11 cellular contexts compared by ENCODE assay signal in the genomic region with DNA sequence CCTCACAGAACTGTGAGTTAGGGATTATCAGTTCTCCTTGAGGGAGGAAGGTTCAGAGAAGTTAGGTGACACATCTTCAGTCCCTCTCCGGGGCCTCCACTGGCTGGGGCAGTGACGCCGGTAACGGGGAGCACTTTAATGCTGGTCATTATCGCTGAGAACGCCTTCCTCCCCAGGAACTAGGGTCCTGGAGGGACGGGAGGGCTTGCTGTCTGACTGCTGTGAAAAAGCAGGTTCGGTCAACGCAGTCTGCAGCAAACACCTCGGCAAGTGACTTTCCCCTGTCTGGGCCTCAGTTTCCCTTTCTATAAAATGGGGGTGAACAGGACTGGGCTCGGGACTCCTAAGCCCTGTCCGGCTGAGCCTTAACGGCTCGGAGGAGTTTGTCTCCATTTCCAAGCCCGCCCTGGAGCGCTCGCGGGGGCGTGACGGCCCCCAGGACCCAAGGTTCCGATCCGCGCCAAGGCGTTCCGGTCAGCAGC. TPM values are rescaled to one million over a fixed set of nuclear protein-coding genes. Genes with fewer than 3 reads are reported as not detected.
DNase-seq lines count a peak whose midpoint lies in the region; ATAC-seq, FAIRE-seq and TF ChIP-seq lines count a peak whose summit lies in the region.
"Had no signal": no experiment of that assay in that cellular context is flagged by ENCODE, and none has a peak within 500 bp of the region (broad histone marks: within the 10 kb centered on the region; RNA-seq: fewer than 3 reads in every experiment).

No MANE protein-coding gene starts in this region.

- FAIRE-seq in keratinocyte (lab: Jason Lieb, UNC), result no peak
- FAIRE-seq: RCC 7860 had no signal

- H4K8ac ChIP-seq in H9 (replicated peaks; ENCODE audit: insufficient read length, low read depth, low read length), result no peak overlapping the region

- no peaks in the 10 kb centered on the region for H3K9me3 Mint-ChIP-seq in H9

- WGBS in H9 (ENCODE audit: extremely low coverage, insufficient read length, low lambda C conversion rate), result no CpG with 5 or more reads among the region's 25 CpGs
- WGBS in mammary epithelial cell (ENCODE audit: low coverage, missing lambda C conversion rate), result 29% methylated on average over 13 of the region's 25 CpGs

- H3K36me3 ChIP-seq in mammary epithelial cell (ENCODE audit: insufficient read depth, low read length) (no peaks in the 10 kb centered on the region), keratinocyte (ENCODE audit: control insufficient read depth in 2 of 2, extremely low read depth in 1 of 2, insufficient read depth in 2 of 2, low read length in 2 of 2) (no peaks in the 10 kb centered on the region), skeletal muscle satellite cell (ENCODE audit: insufficient read depth, low read length) (no peaks in the 10 kb centered on the region)

- H3K4ac ChIP-seq in H9 (ENCODE audit: low read depth, low read length), result no peak overlapping the region

- no peak overlapping the region for H3K23ac ChIP-seq in H9 (ENCODE audit: insufficient read length, low read depth, low read length)

- H4K91ac ChIP-seq in H9 (ENCODE audit: insufficient read length, low read depth, low read length), result no peak overlapping the region

- TF ChIP-seq CTCF in H9 (conservative IDR thresholded peaks at IDR 0.05) (no peak), mammary epithelial cell (conservative IDR thresholded peaks at IDR 0.05 in 1 of 2, IDR thresholded peaks at IDR 0.05 in 1 of 2; ENCODE audit: extremely low read depth in 1 of 2, insufficient read depth in 1 of 2, low read depth in 1 of 2, low read length in 2 of 2) (no peak), keratinocyte (optimal IDR thresholded peaks at IDR 0.05 in 1 of 3, IDR thresholded peaks at IDR 0.05 in 1 of 3, conservative IDR thresholded peaks at IDR 0.05 in 1 of 3; ENCODE audit: extremely low read depth in 1 of 3, insufficient read depth in 2 of 3, low read length in 3 of 3) (no peak)

- peak overlapping the region; percentile 30 to 42; a peak in 3 of 5 replicates for H3K4me3 Mint-ChIP-seq in H9

- H3K9ac ChIP-seq in H9 (ENCODE audit: extremely low read depth, insufficient read length, low read length), result no peak overlapping the region
- no peak overlapping the region for H3K9ac ChIP-seq in mammary epithelial cell (ENCODE audit: insufficient read depth, low read length)
- peak overlapping the region; percentile 54 for H3K9ac ChIP-seq in keratinocyte (ENCODE audit: control insufficient read depth, extremely low read depth, insufficient read depth, low read length)
- no peak overlapping the region for H3K9ac ChIP-seq in skeletal muscle satellite cell (ENCODE audit: low read depth, low read length)

- ATAC-seq in HG03565 (IDR thresholded peaks at IDR 0.05; ENCODE audit: unreplicated experiment), result no peak
- ATAC-seq in HG02759 (IDR thresholded peaks at IDR 0.05; ENCODE audit: unreplicated experiment), result no peak

- H3K14ac ChIP-seq in H9 (ENCODE audit: insufficient read depth, low read length), result no peak overlapping the region; the same call in 1 of the 2 replicates

- no peak overlapping the region for H2BK12ac ChIP-seq in H9 (ENCODE audit: insufficient read length, low read depth, low read length)

- H4K20me1 ChIP-seq in H9 (ENCODE audit: control insufficient read depth, insufficient read depth, insufficient read length), result no peaks in the 10 kb centered on the region
- H4K20me1 ChIP-seq in mammary epithelial cell (ENCODE audit: insufficient read depth, low read length), result no peaks in the 10 kb centered on the region
- no peaks in the 10 kb centered on the region for H4K20me1 ChIP-seq in keratinocyte (ENCODE audit: control insufficient read depth, extremely low read depth, insufficient read depth, low read length)

- H3K18ac ChIP-seq in H9 (ENCODE audit: insufficient read length, low read depth, low read length), result no peak overlapping the region

- H2AFZ ChIP-seq in H9 (ENCODE audit: low read length), result no peak overlapping the region
- H2AFZ ChIP-seq in mammary epithelial cell (ENCODE audit: low read depth, low read length), result peak overlapping the region; percentile 84
- H2AFZ ChIP-seq in keratinocyte (ENCODE audit: control insufficient read depth, low read length), result peak overlapping the region; percentile 55

- H2BK20ac ChIP-seq in H9 (ENCODE audit: low read depth, low read length, poor library complexity, severe bottlenecking), result no peak overlapping the region

- no peaks in the 10 kb centered on the region for H3K79me2 ChIP-seq in H9 (ENCODE audit: insufficient read depth, low read length)
- no peaks in the 10 kb centered on the region for H3K79me2 ChIP-seq in mammary epithelial cell (ENCODE audit: insufficient read depth, low read length)
- H3K79me2 ChIP-seq in keratinocyte (ENCODE audit: control insufficient read depth, insufficient read depth, low read length), result no peaks in the 10 kb centered on the region

- DNase-seq in H9, result no peak
- no peak for DNase-seq in mammary epithelial cell
- DNase-seq in keratinocyte (ENCODE audit: low read depth, low spot score), result no peak
- DNase-seq in SHP77 treated with DMSO at 0.1 percent for 48 hours (lab: John Stamatoyannopoulos, UW), result no peak
- DNase-seq in AML-193 (lab: John Stamatoyannopoulos, UW), result no peak
- DNase-seq: activated CD4-positive, alpha-beta T cell treated with anti-CD3 and anti-CD28 coated beads, Interleukin-2, amount 50 U/mL, for 48 hours; NCI-H1417 treated with DMSO at 0.1 percent for 48 hours had no signal

- no peak overlapping the region for H2BK15ac ChIP-seq in H9 (ENCODE audit: low read depth, low read length)

- H3K27ac Mint-ChIP-seq in H9, result peak overlapping the region in 1 of 3 experiments; percentile 83; a peak in 1 of 7 replicates

- no TSS peak for BruUV-seq in mammary epithelial cell (replicated peaks; lab: Mats Ljungman, UMichigan)

- H3K9me3 ChIP-seq in H9 (ENCODE audit: control insufficient read depth, low read depth, low read length) (no peaks in the 10 kb centered on the region), mammary epithelial cell (replicated peaks; ENCODE audit: insufficient read depth, low read length) (no peaks in the 10 kb centered on the region), keratinocyte (ENCODE audit: control insufficient read depth, low read depth, low read length) (no peaks in the 10 kb centered on the region), skeletal muscle satellite cell (replicated peaks; ENCODE audit: low read length) (no peaks in the 10 kb centered on the region)

- CTCF ChIA-PET in mammary epithelial cell (lab: Charles Lee; ENCODE audit: low non-redundant PET), result no interaction called here

- no peaks in the 10 kb centered on the region for H3K79me1 ChIP-seq in H9 (ENCODE audit: insufficient read depth, low read depth, low read length, poor library complexity, severe bottlenecking)

- in situ Hi-C loops in mammary epithelial cell (cut with MboI; ENCODE audit: low sequenced_read_pairs in 2 of 2), result no loop called here

- H2AK5ac ChIP-seq in H9 (ENCODE audit: insufficient read length, low read length), result no peak overlapping the region

- no peaks in the 10 kb centered on the region; the same call in 1 of the 2 replicates for H3K27me3 ChIP-seq in H9 (ENCODE audit: insufficient read depth, low read length)
- no peaks in the 10 kb centered on the region for H3K27me3 ChIP-seq in mammary epithelial cell (ENCODE audit: insufficient read depth, low read length)
- peaks cover 6% of the 10 kb centered on the region for H3K27me3 ChIP-seq in keratinocyte (ENCODE audit: control insufficient read depth, extremely low read depth, insufficient read depth, low read length)
- peaks cover 47% of the 10 kb centered on the region for H3K27me3 ChIP-seq in skeletal muscle satellite cell (ENCODE audit: control insufficient read depth, insufficient read depth, low read length)

- H3K9me1 ChIP-seq in keratinocyte (ENCODE audit: control insufficient read depth, extremely low read depth, insufficient read depth, low read length), result no peaks in the 10 kb centered on the region

- H3K56ac ChIP-seq in H9 (ENCODE audit: insufficient read length, low read depth, low read length), result no peak overlapping the region

- H2BK5ac ChIP-seq in H9 (ENCODE audit: insufficient read length, low read length), result no peak overlapping the region

- H3K4me2 ChIP-seq in H9 (ENCODE audit: insufficient read depth, insufficient read length, low read length) (peak overlapping the region; percentile 30), mammary epithelial cell (ENCODE audit: insufficient read depth, low read depth, low read length) (peak overlapping the region; percentile 94), keratinocyte (ENCODE audit: control insufficient read depth, extremely low read depth, insufficient read depth, low read depth, low read length) (peak overlapping the region; percentile 84), skeletal muscle satellite cell (ENCODE audit: low read length) (peak overlapping the region; percentile 79)

- H3K27ac ChIP-seq in H9 (ENCODE audit: insufficient read length, low read depth, low read length) (no peak overlapping the region), mammary epithelial cell (ENCODE audit: insufficient read depth, low read depth, low read length) (no peak overlapping the region), keratinocyte (ENCODE audit: control insufficient read depth, insufficient read depth, low read length) (no peak overlapping the region)

- no peaks in the 10 kb centered on the region; a peak in 1 of 7 replicates for H3K36me3 Mint-ChIP-seq in H9 (ENCODE audit: insufficient read depth in 1 of 3, low read depth in 3 of 3)

- H4K5ac ChIP-seq in H9 (ENCODE audit: insufficient read length, low read depth, low read length), result no peak overlapping the region

- peaks cover 40% of the 10 kb centered on the region for H3K27me3 Mint-ChIP-seq in H9 (ENCODE audit: low read depth)

- intact Hi-C loops in mammary epithelial cell (cut with micrococcal nuclease), result no loop called here

- no peak overlapping the region for H2BK120ac ChIP-seq in H9 (ENCODE audit: low read depth, low read length, poor library complexity, severe bottlenecking)

- H3K4me3 ChIP-seq in mammary epithelial cell (replicated peaks in 1 of 3; ENCODE audit: insufficient read depth in 1 of 3, low read depth in 2 of 3, low read length in 3 of 3) (peak overlapping the region; percentile 34 to 61 (median 58)), keratinocyte (ENCODE audit: control insufficient read depth in 2 of 3, extremely low read depth in 1 of 3, insufficient read depth in 2 of 3, low read depth in 1 of 3, low read length in 3 of 3) (peak overlapping the region; percentile 44 to 60 (median 55)), skeletal muscle satellite cell (ENCODE audit: low read length) (peak overlapping the region; percentile 61)

- H3K23me2 ChIP-seq in H9 (ENCODE audit: insufficient read length, low read depth, low read length, poor library complexity, severe bottlenecking), result peaks cover 11% of the 10 kb centered on the region

- H3K4me1 ChIP-seq in H9 (ENCODE audit: insufficient read depth, low read length) (peaks cover 9% of the 10 kb centered on the region; the same call in 1 of the 2 replicates), mammary epithelial cell (ENCODE audit: insufficient read depth, low read length) (peaks cover 16% of the 10 kb centered on the region), keratinocyte (ENCODE audit: control insufficient read depth, extremely low read depth, insufficient read depth, low read length) (peaks cover 15% of the 10 kb centered on the region), skeletal muscle satellite cell (ENCODE audit: control insufficient read depth, insufficient read depth, low read length) (no peaks in the 10 kb centered on the region)

- peaks cover 32 to 37% of the 10 kb centered on the region in 2 experiments for H3K4me1 Mint-ChIP-seq in H9

- no peak overlapping the region for H3T11ph ChIP-seq in H9 (ENCODE audit: low read length)

- dilution Hi-C loops in mammary epithelial cell (cut with HindIII; ENCODE audit: low sequenced_read_pairs), result no loop called here
- dilution Hi-C loops in keratinocyte (cut with MboI; ENCODE audit: extremely low pct_ligation_motif_present, low sequenced_read_pairs), result no loop called here

RNA-seq across cellular contexts. Expression of a gene that starts 0.3 kb away (rescaled TPM):
- total RNA-seq in H9 (2021), result 0.61 and 1.0 TPM in 2 replicates
- 1 to 10 TPM; 1.3 to 1.8 TPM for total RNA-seq in mammary epithelial cell
- polyA plus RNA-seq in mammary epithelial cell, result 0.78 TPM
- 8.6 TPM for polyA minus RNA-seq in mammary epithelial cell
- polyA plus RNA-seq in keratinocyte, result 0.49 to 1.1 TPM (median 1.0 TPM) in 3 replicates
- polyA plus RNA-seq in keratinocyte (2011; ENCODE audit: low read depth), result 0.65 TPM
- polyA plus RNA-seq in keratinocyte (2011; cell fraction: cytosol; rRNA removed), result 0.69 and 1.9 TPM in 2 replicates
- 1.2 and 1.8 TPM in 2 replicates for polyA plus RNA-seq in keratinocyte (2011; cell fraction: nucleus; rRNA removed)
- polyA plus RNA-seq in keratinocyte (2012; ENCODE audit: low replicate concordance), result 1.3 and 1.4 TPM in 2 replicates
- 0.32 to 0.36 TPM in 2 of 3 replicates, not detected in the other for polyA minus RNA-seq in keratinocyte
- polyA minus RNA-seq in keratinocyte (2011; cell fraction: cytosol; rRNA and poly(A)+ RNA removed), result 2.5 TPM
- 0.53 and 0.93 TPM in 2 replicates for polyA minus RNA-seq in keratinocyte (2011; cell fraction: nucleus; rRNA and poly(A)+ RNA removed)
- total RNA-seq in skeletal muscle satellite cell (2012; rRNA removed), result not detected in 2 replicates

RNA-seq across cellular contexts. Expression of a gene that starts 18.6 kb away (rescaled TPM):
- total RNA-seq in H9 (2021) (0.17 and 0.35 TPM in 2 replicates), mammary epithelial cell (not detected)
- polyA plus RNA-seq in mammary epithelial cell (not detected), keratinocyte (not detected in 3 replicates)
- polyA minus RNA-seq in mammary epithelial cell (not detected), keratinocyte (not detected in 3 replicates)
- polyA plus RNA-seq in keratinocyte (2011; ENCODE audit: low read depth), result not detected
- not detected in 2 replicates for polyA plus RNA-seq in keratinocyte (2011; cell fraction: cytosol; rRNA removed)
- not detected in 2 replicates for polyA plus RNA-seq in keratinocyte (2011; cell fraction: nucleus; rRNA removed)
- polyA plus RNA-seq in keratinocyte (2012; ENCODE audit: low replicate concordance), result not detected in 2 replicates
- not detected for polyA minus RNA-seq in keratinocyte (2011; cell fraction: cytosol; rRNA and poly(A)+ RNA removed)
- polyA minus RNA-seq in keratinocyte (2011; cell fraction: nucleus; rRNA and poly(A)+ RNA removed), result not detected in 2 replicates
- not detected in 2 replicates for total RNA-seq in skeletal muscle satellite cell (2012; rRNA removed)

RNA-seq across cellular contexts. Expression of a gene that starts 59.3 kb away (rescaled TPM):
- 72.2 and 75.1 TPM in 2 replicates for total RNA-seq in H9 (2021)
- 10 to 100 TPM in 1 of 2 donors, under 1 TPM in 1; 0.67 to 75.0 TPM for total RNA-seq in mammary epithelial cell
- 52.1 TPM for polyA plus RNA-seq in mammary epithelial cell
- 39.9 TPM for polyA minus RNA-seq in mammary epithelial cell
- polyA plus RNA-seq in keratinocyte, result 56.0 to 86.2 TPM (median 61.7 TPM) in 3 replicates
- polyA plus RNA-seq in keratinocyte (2011; ENCODE audit: low read depth), result 1.7 TPM
- 13.3 and 22.9 TPM in 2 replicates for polyA plus RNA-seq in keratinocyte (2011; cell fraction: cytosol; rRNA removed)
- polyA plus RNA-seq in keratinocyte (2011; cell fraction: nucleus; rRNA removed), result 101 and 129 TPM in 2 replicates
- 7.3 and 119 TPM in 2 replicates for polyA plus RNA-seq in keratinocyte (2012; ENCODE audit: low replicate concordance)
- polyA minus RNA-seq in keratinocyte, result 42.3 to 107 TPM (median 53.2 TPM) in 3 replicates
- 71.6 TPM for polyA minus RNA-seq in keratinocyte (2011; cell fraction: cytosol; rRNA and poly(A)+ RNA removed)
- 148 and 180 TPM in 2 replicates for polyA minus RNA-seq in keratinocyte (2011; cell fraction: nucleus; rRNA and poly(A)+ RNA removed)
- 0.22 and 0.51 TPM in 2 replicates for total RNA-seq in skeletal muscle satellite cell (2012; rRNA removed)

Comparison
In these comparisons a context has a peak if more than half of its experiments do, and no peak if none do; other contexts are left out.
1. H3K4me2 ChIP-seq: peak in every context shown above with its lines; median percentile 94 in mammary epithelial cell; 84 in keratinocyte; 79 in skeletal muscle satellite cell; 30 in H9.